Comparison of ENCODE assay signal across 1 cellular context in genomic region chr11:108959124-108959761, GRCh38.
TF ChIP-seq lines count a peak whose summit lies in the region.

No MANE protein-coding gene starts in this region.

TF ChIP-seq in SK-N-SH treated with all-trans-retinoic acid at 6 μM for 48 hours, 23 proteins besides CTCF, POLR2A, EP300 and RAD21 (continued from another document):
- TF ChIP-seq POU6F1 (CRISPR knock-in tag; IDR thresholded peaks at IDR 0.05; ENCODE audit: borderline replicate concordance, low read depth) (no peak), BACH2 (CRISPR knock-in tag; IDR thresholded peaks at IDR 0.05; ENCODE audit: borderline replicate concordance) (no peak)
